ENCODE assay signal across 8 cellular contexts in the genomic region with DNA sequence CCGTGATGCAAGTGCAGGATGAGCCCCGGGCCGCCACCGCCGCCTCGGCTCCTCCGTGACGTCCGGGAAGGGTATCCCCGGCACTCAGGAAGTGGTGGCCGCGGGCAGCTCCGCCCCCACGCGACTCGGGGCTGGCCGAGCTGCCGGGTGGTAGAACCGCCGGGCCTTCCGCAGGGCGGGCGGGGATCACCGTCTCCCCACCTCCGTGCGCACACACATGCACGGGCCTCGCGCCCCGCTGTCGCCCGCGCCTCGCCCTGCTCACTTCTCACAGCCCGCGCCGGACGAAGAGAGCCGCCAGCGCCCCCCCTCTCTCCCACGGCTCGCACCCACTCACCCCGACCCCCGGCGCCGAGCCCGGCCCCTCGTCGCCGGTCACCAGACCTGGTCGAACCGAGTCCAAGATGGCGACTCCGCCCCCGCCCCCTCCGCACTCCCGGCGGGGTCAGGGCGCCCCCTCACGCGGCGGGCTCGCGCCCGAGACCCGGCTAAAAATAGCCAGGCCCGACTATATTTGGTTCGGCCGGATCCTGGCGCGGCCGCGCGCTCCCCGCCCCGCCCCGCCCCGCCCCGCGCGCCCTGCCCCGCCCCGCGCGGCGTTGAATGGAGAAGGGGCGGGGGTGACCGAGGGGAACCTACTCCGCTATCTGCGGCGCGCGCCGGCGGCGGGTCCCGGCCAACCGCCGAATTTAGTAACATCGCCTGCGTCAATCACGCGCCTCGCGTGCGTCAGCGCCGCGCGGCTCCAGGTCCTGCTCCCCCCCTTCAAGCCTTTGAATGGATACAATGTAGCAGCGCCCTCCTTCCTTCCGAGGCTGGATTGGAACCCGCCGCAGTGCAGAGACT. TPM values are rescaled to one million over a fixed set of nuclear protein-coding genes. Genes with fewer than 3 reads are reported as not detected.
DNase-seq lines count a peak whose midpoint lies in the region; ATAC-seq, FAIRE-seq and TF ChIP-seq lines count a peak whose summit lies in the region.

No MANE protein-coding gene starts in this region.

- H3K27ac ChIP-seq in A549 (peak overlapping the region; percentile 87 to 97), brain microvascular endothelial cell (peak overlapping the region; percentile 97), iPS-18a (ENCODE audit: low read length) (peak overlapping the region; percentile 12)

- H3K9me3 ChIP-seq in A549 (no peaks in the 10 kb centered on the region), iPS-18a (ENCODE audit: control insufficient read depth, low read depth, low read length) (no peaks in the 10 kb centered on the region), skeletal muscle satellite cell (replicated peaks; ENCODE audit: low read length) (no peaks in the 10 kb centered on the region)

- no peak for FAIRE-seq in A549 (lab: Jason Lieb, UNC)

- H3K9ac ChIP-seq in iPS-18a (ENCODE audit: low read length), result peak overlapping the region; percentile 86
- peak overlapping the region; percentile 98 for H3K9ac ChIP-seq in skeletal muscle satellite cell (ENCODE audit: low read depth, low read length)

- in situ Hi-C loops in brain microvascular endothelial cell (cut with HindIII; ENCODE audit: low pct_ligation_motif_present, low sequenced_read_pairs), result no loop called here

- TF ChIP-seq EP300 in A549 (IDR thresholded peaks at IDR 0.05), result peak; percentile 36 to 73; a peak in 3 of 5 replicates

- ATAC-seq in A549 (peak; percentile 40 to 62), HG03064 (IDR thresholded peaks at IDR 0.05; ENCODE audit: low read depth, unreplicated experiment) (peak; percentile 49)

- TF ChIP-seq RAD21 in A549 (conservative IDR thresholded peaks at IDR 0.05 in 1 of 2, IDR thresholded peaks at IDR 0.05 in 1 of 2), result no peak; a peak in 1 of 5 replicates

- 3% methylated on average over 28 of the region's 114 CpGs for WGBS in A549 (ENCODE audit: missing lambda C conversion rate)

- no peaks in the 10 kb centered on the region for H3K36me3 ChIP-seq in brain microvascular endothelial cell (replicated peaks)
- H3K36me3 ChIP-seq in iPS-18a (ENCODE audit: control insufficient read depth, low read depth, low read length), result no peaks in the 10 kb centered on the region
- no peaks in the 10 kb centered on the region for H3K36me3 ChIP-seq in skeletal muscle satellite cell (ENCODE audit: insufficient read depth, low read length)

- TF ChIP-seq POLR2A in A549 (IDR thresholded peaks at IDR 0.05; ENCODE audit: low read length), result peak; percentile 81
- peak; percentile 94 for TF ChIP-seq POLR2A in GM18526 (IDR thresholded peaks at IDR 0.05; ENCODE audit: extremely low read depth, insufficient read length)

- CTCF ChIA-PET in A549 (lab: Yijun Ruan, JAX), result interaction anchor here (0.6 to 1.6 kb wide), 2 partner anchors 10 to 19 kb away, joined by 3 to 4 read pairs; no protein-coding TSS in a partner anchor

- POLR2A ChIA-PET in A549 (lab: Yijun Ruan, JAX), result interaction anchor here (1.0 to 1.2 kb wide), 2 partner anchors 88 to 598 kb away, joined by 4 to 7 read pairs; partner anchors contain the start of genes ALG2 and SEC61B

- peak; percentile 78 to 95 for DNase-seq in A549 (ENCODE audit: low read depth in 1 of 2, low spot score in 1 of 2)
- DNase-seq in NCI-H2107 (lab: John Stamatoyannopoulos, UW), result peak; percentile 89
- peak; percentile 98 for DNase-seq in UCSD-AML1 (lab: John Stamatoyannopoulos, UW; ENCODE audit: unreplicated experiment)
- peak; percentile 95 for DNase-seq in brain microvascular endothelial cell

- H3K4me1 ChIP-seq in A549 (peaks cover 12% of the 10 kb centered on the region; the same call in 2 of the 3 replicates), iPS-18a (ENCODE audit: control insufficient read depth, low read depth, low read length) (peaks cover 30% of the 10 kb centered on the region), skeletal muscle satellite cell (ENCODE audit: control insufficient read depth, insufficient read depth, low read length) (peaks cover 22% of the 10 kb centered on the region)

- H3K27me3 ChIP-seq in brain microvascular endothelial cell (replicated peaks) (no peaks in the 10 kb centered on the region), iPS-18a (ENCODE audit: control insufficient read depth, insufficient read depth, low read length) (peaks cover 47% of the 10 kb centered on the region), skeletal muscle satellite cell (ENCODE audit: control insufficient read depth, insufficient read depth, low read length) (peaks cover 8% of the 10 kb centered on the region)

- TF ChIP-seq CTCF in A549 (IDR thresholded peaks at IDR 0.05) (no peak; the same call in 2 of the 3 replicates), brain microvascular endothelial cell (IDR thresholded peaks at IDR 0.05; ENCODE audit: low read depth, low read length, missing control alignments) (peak; percentile 20)

- peak overlapping the region; percentile 67 for H3K4me3 ChIP-seq in A549
- H3K4me3 ChIP-seq in brain microvascular endothelial cell (ENCODE audit: low read depth, low read length), result peak overlapping the region; percentile 81
- H3K4me3 ChIP-seq in iPS-18a (ENCODE audit: low read length), result peak overlapping the region; percentile 84
- H3K4me3 ChIP-seq in skeletal muscle satellite cell (ENCODE audit: low read length), result peak overlapping the region; percentile 83

- H3K4me2 ChIP-seq in A549 (peak overlapping the region; percentile 86), skeletal muscle satellite cell (ENCODE audit: low read length) (peak overlapping the region; percentile 98)

TF ChIP-seq in A549, 52 proteins besides CTCF, POLR2A, EP300 and RAD21 (continues in another document):
- TF ChIP-seq EHMT2 (IDR thresholded peaks at IDR 0.05; ENCODE audit: low read depth), result no peak
- peak; percentile 69 for TF ChIP-seq GATA3 (IDR thresholded peaks at IDR 0.05; ENCODE audit: borderline replicate concordance)
- TF ChIP-seq MAZ (IDR thresholded peaks at IDR 0.05; ENCODE audit: borderline replicate concordance, low read depth, low read length), result peak; percentile 13; the same call in 1 of the 2 replicates
- TF ChIP-seq PHF8 (IDR thresholded peaks at IDR 0.05; ENCODE audit: borderline replicate concordance, low read depth), result peak; percentile 95
- TF ChIP-seq SREBF2 (IDR thresholded peaks at IDR 0.05), result no peak
- peak; percentile 74; the same call in 1 of the 2 replicates for TF ChIP-seq TP53 (CRISPR knock-in tag; IDR thresholded peaks at IDR 0.05)
- no peak for TF ChIP-seq CHD4 (IDR thresholded peaks at IDR 0.05; ENCODE audit: borderline replicate concordance)
- TF ChIP-seq JUN (IDR thresholded peaks at IDR 0.05), result peak; percentile 65 to 84; a peak in 2 of 5 replicates
- TF ChIP-seq TFCP2L1 (CRISPR knock-in tag; IDR thresholded peaks at IDR 0.05), result 0 out of 2 replicates have a peak, but pooled peaks have one; percentile 37
- TF ChIP-seq, protein P1, sequence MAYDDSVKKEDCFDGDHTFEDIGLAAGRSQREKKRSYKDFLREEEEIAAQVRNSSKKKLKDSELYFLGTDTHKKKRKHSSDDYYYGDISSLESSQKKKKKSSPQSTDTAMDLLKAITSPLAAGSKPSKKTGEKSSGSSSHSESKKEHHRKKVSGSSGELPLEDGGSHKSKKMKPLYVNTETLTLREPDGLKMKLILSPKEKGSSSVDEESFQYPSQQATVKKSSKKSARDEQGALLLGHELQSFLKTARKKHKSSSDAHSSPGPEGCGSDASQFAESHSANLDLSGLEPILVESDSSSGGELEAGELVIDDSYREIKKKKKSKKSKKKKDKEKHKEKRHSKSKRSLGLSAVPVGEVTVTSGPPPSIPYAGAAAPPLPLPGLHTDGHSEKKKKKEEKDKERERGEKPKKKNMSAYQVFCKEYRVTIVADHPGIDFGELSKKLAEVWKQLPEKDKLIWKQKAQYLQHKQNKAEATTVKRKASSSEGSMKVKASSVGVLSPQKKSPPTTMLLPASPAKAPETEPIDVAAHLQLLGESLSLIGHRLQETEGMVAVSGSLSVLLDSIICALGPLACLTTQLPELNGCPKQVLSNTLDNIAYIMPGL (CRISPR knock-in tag; IDR thresholded peaks at IDR 0.05; ENCODE audit: borderline replicate concordance), result peak; percentile 75; the same call in 1 of the 2 replicates
- TF ChIP-seq KDM1A (IDR thresholded peaks at IDR 0.05; ENCODE audit: low read depth), result no peak
- peak; percentile 37; the same call in 1 of the 2 replicates for TF ChIP-seq E2F6 (IDR thresholded peaks at IDR 0.05; ENCODE audit: borderline replicate concordance, low read depth)
- TF ChIP-seq EHF (CRISPR knock-in tag; IDR thresholded peaks at IDR 0.05), result no peak
- TF ChIP-seq MYC (IDR thresholded peaks at IDR 0.05; ENCODE audit: borderline replicate concordance, low read length), result peak; percentile 85
- peak; percentile 64; the same call in 1 of the 3 replicates for TF ChIP-seq BCL3 (IDR thresholded peaks at IDR 0.05)
- TF ChIP-seq MAX (IDR thresholded peaks at IDR 0.05), result peak; percentile 70
- no peak for TF ChIP-seq JUNB (IDR thresholded peaks at IDR 0.05)
- TF ChIP-seq ZNF302 (CRISPR knock-in tag; IDR thresholded peaks at IDR 0.05), result no peak
- TF ChIP-seq HOXB5 (CRISPR knock-in tag; IDR thresholded peaks at IDR 0.05), result peak; percentile 76

RNA-seq across cellular contexts. Expression of gene NR4A3, which starts 2.0 kb away (rescaled TPM):
- polyA plus RNA-seq in A549 (2011; rRNA removed), result 1.6 and 1.8 TPM in 2 replicates
- 0.99 and 2.6 TPM in 2 replicates for polyA plus RNA-seq in A549 (2012; cell fraction: cytosol; rRNA removed)
- polyA plus RNA-seq in A549 (2012; cell fraction: nucleus; rRNA removed), result 4.2 and 4.3 TPM in 2 replicates
- 1.4 to 2.0 TPM (median 1.7 TPM) in 3 replicates for polyA plus RNA-seq in A549 (2017; fragmentation: RNase III; extraction: RNeasy Plus Mini Kit Qiagen cat#74134 plus additional on column Dnase treatment)
- polyA minus RNA-seq in A549 (2011; rRNA and poly(A)+ RNA removed), result 3.8 and 8.5 TPM in 2 replicates
- total RNA-seq in skeletal muscle satellite cell (2012; rRNA removed), result under 0.01 TPM in 1 of 2 replicates, not detected in the other

Comparison
In these comparisons a context has a peak if more than half of its experiments do, and no peak if none do; other contexts are left out.
1. Peak in every context shown above with its lines: DNase-seq, ATAC-seq, H3K4me3 ChIP-seq and H3K27ac ChIP-seq.
2. H3K27ac ChIP-seq: peak in every context shown above with its lines; median percentile 97 in brain microvascular endothelial cell; 92 in A549; 12 in iPS-18a.